9 cellular contexts compared by ENCODE assay signal in genomic region chrX:136028383-136028984, GRCh38. TPM values are rescaled to one million over a fixed set of nuclear protein-coding genes. Genes with fewer than 3 reads are reported as not detected.
A peak's percentile ranks its signal among the peaks of the same experiment; 100 is the strongest.
DNase-seq lines count a peak whose midpoint lies in the region; ATAC-seq and TF ChIP-seq lines count a peak whose summit lies in the region.
"Had no signal": no experiment of that assay in that cellular context is flagged by ENCODE, and none has a peak within 500 bp of the region (broad histone marks: within the 10 kb centered on the region; RNA-seq: fewer than 3 reads in every experiment).

No MANE protein-coding gene starts in this region.

- H3K36me3 ChIP-seq in vagina: no peaks in the 10 kb centered on the region

- intact Hi-C loops in vagina (cut with DNase I): loop anchor here (5.0 kb wide), 1 partner anchor 239 kb away; no protein-coding TSS in a partner anchor

- peaks cover 10% of the 10 kb centered on the region for H3K4me1 ChIP-seq in vagina

- peak overlapping the region; percentile 68 for H3K27ac ChIP-seq in vagina
- H3K27ac ChIP-seq: BLaER1 treated with 17β-estradiol and CSF1 and Interleukin-3, amounts not matched to agents 10 nM and 100 nM had no signal

- DNase-seq in NCI-H2029 treated with DMSO at 0.1 percent for 48 hours (lab: John Stamatoyannopoulos, UW) (peak; percentile 1), NCI-H2029 (lab: John Stamatoyannopoulos, UW) (no peak), NCI-H748 (lab: John Stamatoyannopoulos, UW; ENCODE audit: unreplicated experiment) (peak; percentile 49), cerebellum (ENCODE audit: low spot score) (peak; percentile 26), left lobe of liver (ENCODE audit: low spot score) (no peak), vagina (ENCODE audit: extremely low spot score in 2 of 2) (no peak)
- DNase-seq in stimulated activated CD4-positive, alpha-beta T cell treated with anti-CD3 and anti-CD28 coated beads, Interleukin-15, amount 100 ng/mL, for 24 hours: no peak

- no peak for TF ChIP-seq POLR2A in vagina (IDR thresholded peaks at IDR 0.05)

- no peaks in the 10 kb centered on the region for H3K9me3 ChIP-seq in vagina
- H3K9me3 ChIP-seq: BLaER1 treated with 17β-estradiol and CSF1 and Interleukin-3, amounts not matched to agents 10 nM and 100 nM had no signal

- no peaks in the 10 kb centered on the region for H3K27me3 ChIP-seq in vagina

- no peak overlapping the region for H3K4me3 ChIP-seq in vagina
- H3K4me3 ChIP-seq: BLaER1 treated with 17β-estradiol and CSF1 and Interleukin-3, amounts not matched to agents 10 nM and 100 nM had no signal

- ATAC-seq in HG02678 (IDR thresholded peaks at IDR 0.05; ENCODE audit: unreplicated experiment) (peak; percentile 47), left lobe of liver (peak; percentile 71)

- TF ChIP-seq CTCF in vagina (IDR thresholded peaks at IDR 0.05): peak; percentile 38 to 77 (median 43)

RNA-seq across cellular contexts. Expression of gene SLC9A6, which starts 43.2 kb away (rescaled TPM):
- 65.3 TPM for total RNA-seq in cerebellum
- 3.2 TPM for total RNA-seq in left lobe of liver
- 12.8 TPM for total RNA-seq in vagina

RNA-seq across cellular contexts. Expression of gene MMGT1, which starts 54.7 kb away (rescaled TPM):
- total RNA-seq in cerebellum (16.1 TPM), left lobe of liver (4.7 TPM), vagina (18.9 TPM)

Comparison
In these comparisons a context has a peak if more than half of its experiments do, and no peak if none do; other contexts are left out.
1. DNase-seq: peak in NCI-H2029 treated with DMSO at 0.1 percent for 48 hours (single experiment), NCI-H748 (single experiment) and cerebellum (single experiment); none in NCI-H2029 (single experiment), left lobe of liver (single experiment), vagina (0 of 2) and stimulated activated CD4-positive, alpha-beta T cell treated with anti-CD3 and anti-CD28 coated beads, Interleukin-15, amount 100 ng/mL, for 24 hours (single experiment).